ENCODE assay signal across 27 cellular contexts in genomic region chr4:88264338-88264737, GRCh38.
"Had no signal": no experiment of that assay in that cellular context is flagged by ENCODE, and none has a peak within 500 bp of the region (broad histone marks: within the 10 kb centered on the region; RNA-seq: fewer than 3 reads in every experiment).

No MANE protein-coding gene starts in this region.

- H3K27me3 ChIP-seq: colonic mucosa, dorsolateral prefrontal cortex, esophagus muscularis mucosa, esophagus squamous epithelium, foreskin keratinocyte, gastrocnemius medialis, gastroesophageal sphincter, heart left ventricle, heart right ventricle had no signal

- H3K27ac ChIP-seq: colonic mucosa, coronary artery, dorsolateral prefrontal cortex, epithelial cell of prostate, esophagus muscularis mucosa, esophagus squamous epithelium, foreskin keratinocyte, gastrocnemius medialis, gastroesophageal sphincter, heart left ventricle, heart right ventricle had no signal

- ATAC-seq: effector memory CD8-positive, alpha-beta T cell; esophagus mucosa; foreskin keratinocyte; gastrocnemius medialis; gastroesophageal sphincter; heart right ventricle had no signal

- DNase-seq: colonic mucosa; cortex of kidney; dermis blood vessel endothelial cell; dorsolateral prefrontal cortex; effector CD4-positive, alpha-beta T cell; effector CD8-positive, alpha-beta T cell; effector memory CD4-positive, alpha-beta T cell; effector memory CD8-positive, alpha-beta T cell; endodermal cell; erythroblast; esophagus squamous epithelium; foreskin fibroblast; foreskin keratinocyte; gastrocnemius medialis; glutamatergic neuron; head of caudate nucleus; heart left ventricle; heart right ventricle had no signal

- FAIRE-seq: colon, endometrium, endothelial cell of umbilical vein, frontal cortex had no signal

- H3K4me1 ChIP-seq: colonic mucosa, esophagus muscularis mucosa, esophagus squamous epithelium, foreskin keratinocyte, gastrocnemius medialis, gastroesophageal sphincter had no signal

- H3K4me3 ChIP-seq: colonic mucosa, coronary artery, dorsolateral prefrontal cortex, esophagus muscularis mucosa, esophagus squamous epithelium, gastrocnemius medialis, gastroesophageal sphincter, heart left ventricle, heart right ventricle had no signal

- H3K9me3 ChIP-seq: colonic mucosa, esophagus muscularis mucosa, esophagus squamous epithelium, gastrocnemius medialis, gastroesophageal sphincter, heart left ventricle, heart right ventricle had no signal

- H3K36me3 ChIP-seq: colonic mucosa had no signal
